10 cellular contexts compared by ENCODE assay signal in genomic region chr1:66564250-66564649, GRCh38. TPM values are rescaled to one million over a fixed set of nuclear protein-coding genes. Genes with fewer than 3 reads are reported as not detected.
DNase-seq lines count a peak whose midpoint lies in the region; ATAC-seq and TF ChIP-seq lines count a peak whose summit lies in the region.
"Had no signal": no experiment of that assay in that cellular context is flagged by ENCODE, and none has a peak within 500 bp of the region (broad histone marks: within the 10 kb centered on the region; RNA-seq: fewer than 3 reads in every experiment).

No MANE protein-coding gene starts in this region.

- 70 to 73% methylated on average over 2 to 3 of the region's 3 CpGs for WGBS in gastroesophageal sphincter (ENCODE audit: low coverage in 1 of 2), 2 donors
- WGBS in endodermal cell (ENCODE audit: insufficient coverage in 1 of 2, insufficient read length in 1 of 2), 2 experiments = 89 to 100% methylated on average over 1 to 3 of the region's 3 CpGs

- H3K36me3 Mint-ChIP-seq in HFFc6 (ENCODE audit: low read depth) = peaks cover 47% of the 10 kb centered on the region
- no peaks in the 10 kb centered on the region for H3K36me3 Mint-ChIP-seq in endodermal cell (ENCODE audit: low read depth)

- peak; percentile 39 for ATAC-seq in gastroesophageal sphincter

- H3K27me3 ChIP-seq in gastroesophageal sphincter (no peaks in the 10 kb centered on the region), endodermal cell (ENCODE audit: control insufficient read depth, insufficient read depth, low read length, poor library complexity, severe bottlenecking) (no peaks in the 10 kb centered on the region)

- H3K9me3 ChIP-seq in gastroesophageal sphincter (no peaks in the 10 kb centered on the region), endodermal cell (ENCODE audit: control insufficient read depth, low read length) (no peaks in the 10 kb centered on the region)

- H3K27ac Mint-ChIP-seq in HFFc6 (peak overlapping the region; percentile 99), endodermal cell (no peak overlapping the region)

- H3K27me3 Mint-ChIP-seq in HFFc6 (ENCODE audit: insufficient read depth) (peaks cover 13% of the 10 kb centered on the region), endodermal cell (ENCODE audit: insufficient read depth) (peaks cover 4% of the 10 kb centered on the region)

- H3K36me3 ChIP-seq in gastroesophageal sphincter (no peaks in the 10 kb centered on the region), endodermal cell (ENCODE audit: control insufficient read depth, insufficient read depth, low read length) (no peaks in the 10 kb centered on the region)

- H3K4me3 Mint-ChIP-seq in HFFc6 = peak overlapping the region; percentile 89
- no peak overlapping the region for H3K4me3 Mint-ChIP-seq in endodermal cell

- TF ChIP-seq POLR2A in gastroesophageal sphincter (IDR thresholded peaks at IDR 0.05) = no peak

- TF ChIP-seq CTCF in HFFc6 (IDR thresholded peaks at IDR 0.05) = no peak
- TF ChIP-seq CTCF in gastroesophageal sphincter (IDR thresholded peaks at IDR 0.05) = no peak
- no peak for TF ChIP-seq CTCF in endodermal cell (conservative IDR thresholded peaks at IDR 0.05)

- H3K9me3 Mint-ChIP-seq in HFFc6 (peaks cover 16% of the 10 kb centered on the region), endodermal cell (peaks cover 5% of the 10 kb centered on the region)

- H3K4me1 ChIP-seq in gastroesophageal sphincter (peaks cover 0 to 16% (median 4%) of the 10 kb centered on the region in 3 donors), endodermal cell (ENCODE audit: control insufficient read depth, insufficient read depth, low read length) (peaks cover 4% of the 10 kb centered on the region)

- H3K4me1 Mint-ChIP-seq in HFFc6 (ENCODE audit: low read depth) (peaks cover 94% of the 10 kb centered on the region), endodermal cell (peaks cover 17% of the 10 kb centered on the region)

- H3K4me3 ChIP-seq in gastroesophageal sphincter (no peak overlapping the region), endodermal cell (ENCODE audit: low read length) (no peak overlapping the region)

- no peak for TF ChIP-seq EP300 in gastroesophageal sphincter (IDR thresholded peaks at IDR 0.05)

- H3K27ac ChIP-seq in gastroesophageal sphincter (peak overlapping the region in 3 of 4 donors; percentile 25 to 44 (median 29)), endodermal cell (ENCODE audit: low read depth, low read length) (no peak overlapping the region)

- DNase-seq in HFFc6 (peak; percentile 100), SW 1271 (lab: John Stamatoyannopoulos, UW) (peak; percentile 91 to 98), stromal cell of bone marrow (ENCODE audit: low read depth) (peak; percentile 97), DMS79 treated with DMSO at 0.1 percent for 48 hours (lab: John Stamatoyannopoulos, UW) (no peak), inferior parietal cortex (ENCODE audit: extremely low spot score) (no peak), Kasumi-1 (lab: John Stamatoyannopoulos, UW) (no peak), endodermal cell (no peak)
- DNase-seq: NCI-H526 treated with DMSO at 0.1 percent for 48 hours; stimulated activated CD4-positive, alpha-beta T cell treated with anti-CD3 and anti-CD28 coated beads, Interleukin-12 subunit alpha, Interleukin-12 subunit beta, amount 100 ng/mL, for 4 hours had no signal

- no peak overlapping the region for H3K9ac ChIP-seq in endodermal cell (ENCODE audit: extremely low read depth, low read length, poor library complexity, severe bottlenecking)

RNA-seq across cellular contexts. Expression of gene SGIP1, which starts 30.3 kb away (rescaled TPM):
- total RNA-seq in HFFc6 (2021; fragmentation: NEBNext Ultra II Directional; extraction: Animal tissue kit (Norgen Biotek cat#: 25700)) = 10 to 100 TPM; 53.3 to 72.0 (median 57.9) TPM
- total RNA-seq in gastroesophageal sphincter = 10 to 100 TPM in 2 of 4 donors, 1 to 10 TPM in 2; 6.5 to 14.0 (median 10.7) TPM
- total RNA-seq in endodermal cell = 1 to 10 TPM; 3.8 to 9.4 TPM
- polyA plus RNA-seq in endodermal cell (2013, experiment 1 of 2) = 6.1 TPM
- polyA plus RNA-seq in endodermal cell (2013, experiment 2 of 2) = 5.3 TPM

Comparison
In these comparisons a context has a peak if more than half of its experiments do, and no peak if none do; other contexts are left out.
1. DNase-seq: peak in HFFc6 (single experiment), SW 1271 (2 of 2) and stromal cell of bone marrow (single experiment); none in DMS79 treated with DMSO at 0.1 percent for 48 hours (single experiment), inferior parietal cortex (single experiment), Kasumi-1 (0 of 2) and endodermal cell (single experiment).